1 cellular context compared by ENCODE assay signal in the genomic region with DNA sequence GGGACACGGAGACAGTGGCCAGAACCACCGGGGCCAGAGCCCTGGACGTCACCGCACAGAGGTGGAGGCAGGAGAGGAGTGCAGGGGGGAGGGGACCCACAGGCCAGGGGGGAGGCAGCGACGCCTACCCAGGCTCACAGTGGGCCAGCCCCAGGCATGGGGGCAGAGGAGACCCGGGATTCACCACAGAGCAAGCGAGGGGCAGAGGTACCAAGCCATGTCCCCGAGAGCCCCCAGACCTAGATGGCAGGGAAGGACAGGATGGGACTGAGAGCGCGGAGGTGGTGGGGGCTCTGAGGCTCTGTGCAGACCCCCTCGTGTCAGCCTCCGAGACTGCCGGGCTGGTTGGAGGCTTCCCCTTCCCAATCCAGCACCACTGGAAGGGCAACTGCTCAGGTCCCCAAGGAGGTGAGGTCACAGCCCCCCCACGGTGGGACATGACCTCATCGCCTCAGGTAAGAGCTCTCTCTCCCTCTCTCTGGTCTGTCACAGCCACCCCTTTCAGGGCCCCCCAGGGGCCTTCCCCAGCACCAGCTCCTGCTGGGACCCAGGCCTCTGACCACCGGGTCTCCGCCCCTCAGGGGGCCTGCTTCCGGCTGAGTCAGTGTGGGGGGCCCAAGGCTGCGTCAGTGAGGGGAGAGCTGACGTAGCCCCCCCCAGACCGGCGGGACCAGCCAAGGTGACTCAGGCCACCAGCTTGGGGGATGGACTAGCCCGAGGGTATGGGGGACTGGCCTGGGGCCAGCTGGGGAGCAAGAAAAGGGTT.
TF ChIP-seq lines count a peak whose summit lies in the region.

No MANE protein-coding gene starts in this region.

TF ChIP-seq in HepG2, 621 proteins besides CTCF, POLR2A, EP300 and RAD21 (continued from another document and continues in another):
- TF ChIP-seq, protein P1, sequence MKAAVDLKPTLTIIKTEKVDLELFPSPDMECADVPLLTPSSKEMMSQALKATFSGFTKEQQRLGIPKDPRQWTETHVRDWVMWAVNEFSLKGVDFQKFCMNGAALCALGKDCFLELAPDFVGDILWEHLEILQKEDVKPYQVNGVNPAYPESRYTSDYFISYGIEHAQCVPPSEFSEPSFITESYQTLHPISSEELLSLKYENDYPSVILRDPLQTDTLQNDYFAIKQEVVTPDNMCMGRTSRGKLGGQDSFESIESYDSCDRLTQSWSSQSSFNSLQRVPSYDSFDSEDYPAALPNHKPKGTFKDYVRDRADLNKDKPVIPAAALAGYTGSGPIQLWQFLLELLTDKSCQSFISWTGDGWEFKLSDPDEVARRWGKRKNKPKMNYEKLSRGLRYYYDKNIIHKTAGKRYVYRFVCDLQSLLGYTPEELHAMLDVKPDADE (CRISPR knock-in tag; IDR thresholded peaks at IDR 0.05), result no peak
- TF ChIP-seq ARNTL (CRISPR knock-in tag; IDR thresholded peaks at IDR 0.05), result no peak
- TF ChIP-seq ZNF589 (CRISPR knock-in tag; conservative IDR thresholded peaks at IDR 0.05), result no peak
- no peak for TF ChIP-seq FOXK1 (CRISPR knock-in tag; IDR thresholded peaks at IDR 0.05; ENCODE audit: borderline replicate concordance, low read depth)
- no peak for TF ChIP-seq AKAP8 (CRISPR knock-in tag; IDR thresholded peaks at IDR 0.05)
- TF ChIP-seq, protein P2, sequence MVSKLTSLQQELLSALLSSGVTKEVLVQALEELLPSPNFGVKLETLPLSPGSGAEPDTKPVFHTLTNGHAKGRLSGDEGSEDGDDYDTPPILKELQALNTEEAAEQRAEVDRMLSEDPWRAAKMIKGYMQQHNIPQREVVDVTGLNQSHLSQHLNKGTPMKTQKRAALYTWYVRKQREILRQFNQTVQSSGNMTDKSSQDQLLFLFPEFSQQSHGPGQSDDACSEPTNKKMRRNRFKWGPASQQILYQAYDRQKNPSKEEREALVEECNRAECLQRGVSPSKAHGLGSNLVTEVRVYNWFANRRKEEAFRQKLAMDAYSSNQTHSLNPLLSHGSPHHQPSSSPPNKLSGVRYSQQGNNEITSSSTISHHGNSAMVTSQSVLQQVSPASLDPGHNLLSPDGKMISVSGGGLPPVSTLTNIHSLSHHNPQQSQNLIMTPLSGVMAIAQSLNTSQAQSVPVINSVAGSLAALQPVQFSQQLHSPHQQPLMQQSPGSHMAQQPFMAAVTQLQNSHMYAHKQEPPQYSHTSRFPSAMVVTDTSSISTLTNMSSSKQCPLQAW (CRISPR knock-in tag; IDR thresholded peaks at IDR 0.05), result peak; percentile 47; the same call in 1 of the 2 replicates
- TF ChIP-seq, protein P3, sequence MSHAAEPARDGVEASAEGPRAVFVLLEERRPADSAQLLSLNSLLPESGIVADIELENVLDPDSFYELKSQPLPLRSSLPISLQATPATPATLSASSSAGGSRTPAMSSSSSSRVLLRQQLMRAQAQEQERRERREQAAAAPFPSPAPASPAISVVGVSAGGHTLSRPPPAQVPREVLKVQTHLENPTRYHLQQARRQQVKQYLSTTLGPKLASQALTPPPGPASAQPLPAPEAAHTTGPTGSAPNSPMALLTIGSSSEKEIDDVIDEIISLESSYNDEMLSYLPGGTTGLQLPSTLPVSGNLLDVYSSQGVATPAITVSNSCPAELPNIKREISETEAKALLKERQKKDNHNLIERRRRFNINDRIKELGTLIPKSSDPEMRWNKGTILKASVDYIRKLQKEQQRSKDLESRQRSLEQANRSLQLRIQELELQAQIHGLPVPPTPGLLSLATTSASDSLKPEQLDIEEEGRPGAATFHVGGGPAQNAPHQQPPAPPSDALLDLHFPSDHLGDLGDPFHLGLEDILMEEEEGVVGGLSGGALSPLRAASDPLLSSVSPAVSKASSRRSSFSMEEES (CRISPR knock-in tag; IDR thresholded peaks at IDR 0.05), result no peak
- peak; percentile 21; the same call in 1 of the 2 replicates for TF ChIP-seq CREB1 (IDR thresholded peaks at IDR 0.05)
- TF ChIP-seq CREB1 (CRISPR knock-in tag; IDR thresholded peaks at IDR 0.05), result peak; percentile 26; the same call in 1 of the 2 replicates
- TF ChIP-seq DR1 (CRISPR knock-in tag; IDR thresholded peaks at IDR 0.05), result no peak
- TF ChIP-seq AGO2 (optimal IDR thresholded peaks at IDR 0.05; ENCODE audit: low read depth, low read length), result no peak
- peak in 1 of 2 experiments; percentile 28; a peak in 1 of 4 replicates for TF ChIP-seq KLF16 (CRISPR knock-in tag; IDR thresholded peaks at IDR 0.05)
- no peak for TF ChIP-seq HMG20B (CRISPR knock-in tag; conservative IDR thresholded peaks at IDR 0.05)
- peak; percentile 31; the same call in 1 of the 2 replicates for TF ChIP-seq SP5 (CRISPR knock-in tag; IDR thresholded peaks at IDR 0.05; ENCODE audit: borderline replicate concordance, low read depth)
- TF ChIP-seq, protein P4, sequence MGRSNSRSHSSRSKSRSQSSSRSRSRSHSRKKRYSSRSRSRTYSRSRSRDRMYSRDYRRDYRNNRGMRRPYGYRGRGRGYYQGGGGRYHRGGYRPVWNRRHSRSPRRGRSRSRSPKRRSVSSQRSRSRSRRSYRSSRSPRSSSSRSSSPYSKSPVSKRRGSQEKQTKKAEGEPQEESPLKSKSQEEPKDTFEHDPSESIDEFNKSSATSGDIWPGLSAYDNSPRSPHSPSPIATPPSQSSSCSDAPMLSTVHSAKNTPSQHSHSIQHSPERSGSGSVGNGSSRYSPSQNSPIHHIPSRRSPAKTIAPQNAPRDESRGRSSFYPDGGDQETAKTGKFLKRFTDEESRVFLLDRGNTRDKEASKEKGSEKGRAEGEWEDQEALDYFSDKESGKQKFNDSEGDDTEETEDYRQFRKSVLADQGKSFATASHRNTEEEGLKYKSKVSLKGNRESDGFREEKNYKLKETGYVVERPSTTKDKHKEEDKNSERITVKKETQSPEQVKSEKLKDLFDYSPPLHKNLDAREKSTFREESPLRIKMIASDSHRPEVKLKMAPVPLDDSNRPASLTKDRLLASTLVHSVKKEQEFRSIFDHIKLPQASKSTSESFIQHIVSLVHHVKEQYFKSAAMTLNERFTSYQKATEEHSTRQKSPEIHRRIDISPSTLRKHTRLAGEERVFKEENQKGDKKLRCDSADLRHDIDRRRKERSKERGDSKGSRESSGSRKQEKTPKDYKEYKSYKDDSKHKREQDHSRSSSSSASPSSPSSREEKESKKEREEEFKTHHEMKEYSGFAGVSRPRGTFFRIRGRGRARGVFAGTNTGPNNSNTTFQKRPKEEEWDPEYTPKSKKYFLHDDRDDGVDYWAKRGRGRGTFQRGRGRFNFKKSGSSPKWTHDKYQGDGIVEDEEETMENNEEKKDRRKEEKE (IDR thresholded peaks at IDR 0.05), result no peak
- TF ChIP-seq TCF7 (IDR thresholded peaks at IDR 0.05; ENCODE audit: low read depth), result no peak
- TF ChIP-seq RFX1 (IDR thresholded peaks at IDR 0.05), result no peak
- TF ChIP-seq ZNF816 (CRISPR knock-in tag; IDR thresholded peaks at IDR 0.05; ENCODE audit: borderline replicate concordance), result no peak
- TF ChIP-seq SNRNP70 (IDR thresholded peaks at IDR 0.05; ENCODE audit: low read depth, low read length), result no peak
- TF ChIP-seq ZNF501 (CRISPR knock-in tag; IDR thresholded peaks at IDR 0.05), result no peak
- peak; percentile 45; the same call in 1 of the 2 replicates for TF ChIP-seq GATAD2A (CRISPR knock-in tag; IDR thresholded peaks at IDR 0.05)
- TF ChIP-seq MYC (CRISPR knock-in tag; IDR thresholded peaks at IDR 0.05; ENCODE audit: borderline replicate concordance), result no peak
- no peak for TF ChIP-seq POGZ (CRISPR knock-in tag; IDR thresholded peaks at IDR 0.05)
- TF ChIP-seq, protein P5, sequence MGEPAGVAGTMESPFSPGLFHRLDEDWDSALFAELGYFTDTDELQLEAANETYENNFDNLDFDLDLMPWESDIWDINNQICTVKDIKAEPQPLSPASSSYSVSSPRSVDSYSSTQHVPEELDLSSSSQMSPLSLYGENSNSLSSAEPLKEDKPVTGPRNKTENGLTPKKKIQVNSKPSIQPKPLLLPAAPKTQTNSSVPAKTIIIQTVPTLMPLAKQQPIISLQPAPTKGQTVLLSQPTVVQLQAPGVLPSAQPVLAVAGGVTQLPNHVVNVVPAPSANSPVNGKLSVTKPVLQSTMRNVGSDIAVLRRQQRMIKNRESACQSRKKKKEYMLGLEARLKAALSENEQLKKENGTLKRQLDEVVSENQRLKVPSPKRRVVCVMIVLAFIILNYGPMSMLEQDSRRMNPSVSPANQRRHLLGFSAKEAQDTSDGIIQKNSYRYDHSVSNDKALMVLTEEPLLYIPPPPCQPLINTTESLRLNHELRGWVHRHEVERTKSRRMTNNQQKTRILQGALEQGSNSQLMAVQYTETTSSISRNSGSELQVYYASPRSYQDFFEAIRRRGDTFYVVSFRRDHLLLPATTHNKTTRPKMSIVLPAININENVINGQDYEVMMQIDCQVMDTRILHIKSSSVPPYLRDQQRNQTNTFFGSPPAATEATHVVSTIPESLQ (CRISPR knock-in tag; conservative IDR thresholded peaks at IDR 0.05), result no peak
- TF ChIP-seq, protein P6, sequence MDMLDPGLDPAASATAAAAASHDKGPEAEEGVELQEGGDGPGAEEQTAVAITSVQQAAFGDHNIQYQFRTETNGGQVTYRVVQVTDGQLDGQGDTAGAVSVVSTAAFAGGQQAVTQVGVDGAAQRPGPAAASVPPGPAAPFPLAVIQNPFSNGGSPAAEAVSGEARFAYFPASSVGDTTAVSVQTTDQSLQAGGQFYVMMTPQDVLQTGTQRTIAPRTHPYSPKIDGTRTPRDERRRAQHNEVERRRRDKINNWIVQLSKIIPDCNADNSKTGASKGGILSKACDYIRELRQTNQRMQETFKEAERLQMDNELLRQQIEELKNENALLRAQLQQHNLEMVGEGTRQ (IDR thresholded peaks at IDR 0.05; ENCODE audit: low read depth, low read length), result no peak
- TF ChIP-seq, protein P6 (CRISPR knock-in tag; IDR thresholded peaks at IDR 0.05; ENCODE audit: borderline replicate concordance), result no peak
- TF ChIP-seq, protein P7, sequence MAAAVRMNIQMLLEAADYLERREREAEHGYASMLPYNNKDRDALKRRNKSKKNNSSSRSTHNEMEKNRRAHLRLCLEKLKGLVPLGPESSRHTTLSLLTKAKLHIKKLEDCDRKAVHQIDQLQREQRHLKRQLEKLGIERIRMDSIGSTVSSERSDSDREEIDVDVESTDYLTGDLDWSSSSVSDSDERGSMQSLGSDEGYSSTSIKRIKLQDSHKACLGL (CRISPR knock-in tag; IDR thresholded peaks at IDR 0.05), result no peak
- no peak for TF ChIP-seq HDAC6 (IDR thresholded peaks at IDR 0.05; ENCODE audit: low read depth, low read length)
- 0 out of 2 replicates have a peak, but pooled peaks have one; percentile 17 for TF ChIP-seq NR2F6 (IDR thresholded peaks at IDR 0.05)
- TF ChIP-seq NR2F6 (CRISPR knock-in tag; IDR thresholded peaks at IDR 0.05), result no peak
- TF ChIP-seq RFXANK (CRISPR knock-in tag; IDR thresholded peaks at IDR 0.05), result no peak
- no peak for TF ChIP-seq ZNF781 (CRISPR knock-in tag; IDR thresholded peaks at IDR 0.05; ENCODE audit: borderline replicate concordance, not compliant biosample characterization)
- TF ChIP-seq SALL1 (CRISPR knock-in tag; IDR thresholded peaks at IDR 0.05), result no peak
- TF ChIP-seq RBFOX2 (IDR thresholded peaks at IDR 0.05; ENCODE audit: low read depth, low read length), result no peak
- TF ChIP-seq FOXC1 (CRISPR knock-in tag; IDR thresholded peaks at IDR 0.05; ENCODE audit: borderline replicate concordance), result no peak
- no peak for TF ChIP-seq SRF (IDR thresholded peaks at IDR 0.05; ENCODE audit: low read depth, low read length)
- TF ChIP-seq HNF4G (IDR thresholded peaks at IDR 0.05; ENCODE audit: borderline replicate concordance, low read depth, low read length), result no peak
- no peak for TF ChIP-seq HNF4G (CRISPR knock-in tag; IDR thresholded peaks at IDR 0.05; ENCODE audit: borderline replicate concordance, low read depth)
- TF ChIP-seq, protein P8, sequence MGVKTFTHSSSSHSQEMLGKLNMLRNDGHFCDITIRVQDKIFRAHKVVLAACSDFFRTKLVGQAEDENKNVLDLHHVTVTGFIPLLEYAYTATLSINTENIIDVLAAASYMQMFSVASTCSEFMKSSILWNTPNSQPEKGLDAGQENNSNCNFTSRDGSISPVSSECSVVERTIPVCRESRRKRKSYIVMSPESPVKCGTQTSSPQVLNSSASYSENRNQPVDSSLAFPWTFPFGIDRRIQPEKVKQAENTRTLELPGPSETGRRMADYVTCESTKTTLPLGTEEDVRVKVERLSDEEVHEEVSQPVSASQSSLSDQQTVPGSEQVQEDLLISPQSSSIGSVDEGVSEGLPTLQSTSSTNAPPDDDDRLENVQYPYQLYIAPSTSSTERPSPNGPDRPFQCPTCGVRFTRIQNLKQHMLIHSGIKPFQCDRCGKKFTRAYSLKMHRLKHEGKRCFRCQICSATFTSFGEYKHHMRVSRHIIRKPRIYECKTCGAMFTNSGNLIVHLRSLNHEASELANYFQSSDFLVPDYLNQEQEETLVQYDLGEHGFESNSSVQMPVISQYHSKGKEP (CRISPR knock-in tag; IDR thresholded peaks at IDR 0.05), result no peak
- no peak for TF ChIP-seq ZNF790 (CRISPR knock-in tag; IDR thresholded peaks at IDR 0.05; ENCODE audit: borderline replicate concordance)
- TF ChIP-seq REL (CRISPR knock-in tag; conservative IDR thresholded peaks at IDR 0.05), result no peak
- no peak for TF ChIP-seq ZNF3 (CRISPR knock-in tag; IDR thresholded peaks at IDR 0.05)
- TF ChIP-seq, protein P9, sequence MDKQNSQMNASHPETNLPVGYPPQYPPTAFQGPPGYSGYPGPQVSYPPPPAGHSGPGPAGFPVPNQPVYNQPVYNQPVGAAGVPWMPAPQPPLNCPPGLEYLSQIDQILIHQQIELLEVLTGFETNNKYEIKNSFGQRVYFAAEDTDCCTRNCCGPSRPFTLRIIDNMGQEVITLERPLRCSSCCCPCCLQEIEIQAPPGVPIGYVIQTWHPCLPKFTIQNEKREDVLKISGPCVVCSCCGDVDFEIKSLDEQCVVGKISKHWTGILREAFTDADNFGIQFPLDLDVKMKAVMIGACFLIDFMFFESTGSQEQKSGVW (CRISPR knock-in tag; IDR thresholded peaks at IDR 0.05; ENCODE audit: borderline replicate concordance), result no peak
- no peak for TF ChIP-seq CBX2 (IDR thresholded peaks at IDR 0.05; ENCODE audit: low read depth, low read length)
- TF ChIP-seq CBX2 (CRISPR knock-in tag; IDR thresholded peaks at IDR 0.05; ENCODE audit: low read depth), result no peak
- TF ChIP-seq GLI4 (CRISPR knock-in tag; IDR thresholded peaks at IDR 0.05; ENCODE audit: borderline replicate concordance), result no peak
